Comparison of ENCODE assay signal across 8 cellular contexts in genomic region chr22:17705565-17706450, GRCh38.
DNase-seq lines count a peak whose midpoint lies in the region; ATAC-seq lines count a peak whose summit lies in the region.

No MANE protein-coding gene starts in this region.

- DNase-seq in Karpas-422 (no peak), trophoblast cell (peak in 1 of 2 donors; percentile 55), D341Med (ENCODE audit: low spot score) (no peak), NCI-H128 (lab: John Stamatoyannopoulos, UW; ENCODE audit: unreplicated experiment) (no peak), NCI-H2107 (lab: John Stamatoyannopoulos, UW) (no peak)

- no peak overlapping the region for H3K14ac ChIP-seq in trophoblast cell (ENCODE audit: low read length)

- H2BK12ac ChIP-seq in trophoblast cell (ENCODE audit: low read length), result no peak overlapping the region

- H3K79me2 ChIP-seq in Karpas-422 (ENCODE audit: low read length) (peaks cover 8% of the 10 kb centered on the region; the same call in 1 of the 2 replicates), trophoblast cell (ENCODE audit: control insufficient read depth, insufficient read depth, low read length, poor library complexity) (no peaks in the 10 kb centered on the region)

- H3K27me3 ChIP-seq in Karpas-422 (ENCODE audit: low read length) (no peaks in the 10 kb centered on the region), duodenal mucosa (ENCODE audit: control insufficient read depth in 1 of 2, insufficient read depth in 2 of 2, low read length in 2 of 2) (no peaks in the 10 kb centered on the region), trophoblast cell (ENCODE audit: insufficient read depth, low read length) (no peaks in the 10 kb centered on the region)

- no peak overlapping the region for H3K4me3 ChIP-seq in Karpas-422 (ENCODE audit: low read length)
- H3K4me3 ChIP-seq in duodenal mucosa (ENCODE audit: low read depth in 1 of 2, low read length in 2 of 2), result peak overlapping the region; percentile 33 to 59
- H3K4me3 ChIP-seq in trophoblast cell (ENCODE audit: low read depth, low read length), result no peak overlapping the region

- H2BK120ac ChIP-seq in trophoblast cell (ENCODE audit: insufficient read depth, low read length, poor library complexity), result no peak overlapping the region

- H3K4me2 ChIP-seq in Karpas-422 (ENCODE audit: low read depth, low read length, poor library complexity, severe bottlenecking) (no peak overlapping the region), trophoblast cell (ENCODE audit: low read length) (no peak overlapping the region)

- H4K8ac ChIP-seq in trophoblast cell (ENCODE audit: low read depth, low read length), result no peak overlapping the region

- no peaks in the 10 kb centered on the region for H4K20me1 ChIP-seq in Karpas-422 (ENCODE audit: insufficient read depth, low read depth, low read length)

- H3K4ac ChIP-seq in trophoblast cell (ENCODE audit: low read depth, low read length), result no peak overlapping the region

- H3K27ac ChIP-seq in Karpas-422 (ENCODE audit: low read length), result peak overlapping the region; percentile 13; the same call in 1 of the 2 replicates
- peak overlapping the region; percentile 17 for H3K27ac ChIP-seq in duodenal mucosa (ENCODE audit: low read depth, low read length)
- peak overlapping the region; percentile 50 for H3K27ac ChIP-seq in trophoblast cell (ENCODE audit: low read depth, low read length)

- WGBS in trophoblast cell (ENCODE audit: extremely low coverage, insufficient coverage, insufficient read length), result no CpG with 5 or more reads among the region's 11 CpGs

- H3K79me1 ChIP-seq in trophoblast cell (ENCODE audit: low read length), result no peaks in the 10 kb centered on the region

- H3K4me1 ChIP-seq in Karpas-422 (ENCODE audit: low read length), result peaks cover 9% of the 10 kb centered on the region
- H3K4me1 ChIP-seq in duodenal mucosa (ENCODE audit: control insufficient read depth in 1 of 2, insufficient read depth in 2 of 2, low read length in 2 of 2), result peaks cover 6% of the 10 kb centered on the region in 2 donors
- H3K4me1 ChIP-seq in trophoblast cell (ENCODE audit: control insufficient read depth in 1 of 2, insufficient read depth in 2 of 2, low read length in 2 of 2), result peaks cover 0 to 2% of the 10 kb centered on the region in 2 experiments

- H3K9ac ChIP-seq in Karpas-422 (ENCODE audit: low read length), result no peak overlapping the region
- peak overlapping the region in 1 of 2 donors; percentile 7 for H3K9ac ChIP-seq in duodenal mucosa (ENCODE audit: low read depth in 1 of 2, low read length in 2 of 2)
- H3K9ac ChIP-seq in trophoblast cell (ENCODE audit: low read length), result no peak overlapping the region

- H3K23ac ChIP-seq in trophoblast cell (ENCODE audit: low read length), result no peak overlapping the region

- H2AFZ ChIP-seq in Karpas-422 (ENCODE audit: low read length) (no peak overlapping the region), trophoblast cell (ENCODE audit: insufficient read depth, low read length, poor library complexity) (no peak overlapping the region)

- H2BK5ac ChIP-seq in trophoblast cell (ENCODE audit: low read depth, low read length, poor library complexity), result no peak overlapping the region

- H4K91ac ChIP-seq in trophoblast cell (ENCODE audit: low read depth, low read length), result no peak overlapping the region

- peaks cover 16% of the 10 kb centered on the region; the same call in 1 of the 2 replicates for H3K36me3 ChIP-seq in Karpas-422 (ENCODE audit: insufficient read depth, low read length)
- peaks cover 0 to 19% of the 10 kb centered on the region in 2 donors for H3K36me3 ChIP-seq in duodenal mucosa (ENCODE audit: control insufficient read depth in 1 of 2, insufficient read depth in 2 of 2, low read length in 2 of 2)
- peaks cover 2 to 5% of the 10 kb centered on the region in 2 experiments for H3K36me3 ChIP-seq in trophoblast cell (ENCODE audit: control insufficient read depth in 1 of 2, insufficient read depth in 2 of 2, low read length in 2 of 2)

- no peaks in the 10 kb centered on the region for H3K9me3 ChIP-seq in Karpas-422 (ENCODE audit: low read length)
- H3K9me3 ChIP-seq in duodenal mucosa (ENCODE audit: control insufficient read depth in 1 of 2, low read length in 2 of 2), result no peaks in the 10 kb centered on the region
- peaks cover 2% of the 10 kb centered on the region for H3K9me3 ChIP-seq in trophoblast cell (ENCODE audit: insufficient read depth, low read depth, low read length)

- ATAC-seq in GM19452 (IDR thresholded peaks at IDR 0.05; ENCODE audit: unreplicated experiment) (peak; percentile 30), HG03432 (IDR thresholded peaks at IDR 0.05; ENCODE audit: unreplicated experiment) (no peak)

- no peak overlapping the region for H4K12ac ChIP-seq in trophoblast cell (ENCODE audit: low read depth, low read length)

- no peak overlapping the region for H3K18ac ChIP-seq in trophoblast cell (ENCODE audit: low read length)

- H3K9me2 ChIP-seq in Karpas-422 (replicated peaks; ENCODE audit: insufficient read depth, low read length), result no peaks in the 10 kb centered on the region

- H2AK5ac ChIP-seq in trophoblast cell (ENCODE audit: low read length), result no peak overlapping the region

Comparison
In these comparisons a context has a peak if more than half of its experiments do, and no peak if none do; other contexts are left out.
1. H3K4me3 ChIP-seq: peak in duodenal mucosa (2 of 2); none in Karpas-422 (single experiment) and trophoblast cell (single experiment).
2. Peak in every context shown above with its lines, with median percentiles within 50 percentile points of each other: H3K27ac ChIP-seq.